In the genomic region with DNA sequence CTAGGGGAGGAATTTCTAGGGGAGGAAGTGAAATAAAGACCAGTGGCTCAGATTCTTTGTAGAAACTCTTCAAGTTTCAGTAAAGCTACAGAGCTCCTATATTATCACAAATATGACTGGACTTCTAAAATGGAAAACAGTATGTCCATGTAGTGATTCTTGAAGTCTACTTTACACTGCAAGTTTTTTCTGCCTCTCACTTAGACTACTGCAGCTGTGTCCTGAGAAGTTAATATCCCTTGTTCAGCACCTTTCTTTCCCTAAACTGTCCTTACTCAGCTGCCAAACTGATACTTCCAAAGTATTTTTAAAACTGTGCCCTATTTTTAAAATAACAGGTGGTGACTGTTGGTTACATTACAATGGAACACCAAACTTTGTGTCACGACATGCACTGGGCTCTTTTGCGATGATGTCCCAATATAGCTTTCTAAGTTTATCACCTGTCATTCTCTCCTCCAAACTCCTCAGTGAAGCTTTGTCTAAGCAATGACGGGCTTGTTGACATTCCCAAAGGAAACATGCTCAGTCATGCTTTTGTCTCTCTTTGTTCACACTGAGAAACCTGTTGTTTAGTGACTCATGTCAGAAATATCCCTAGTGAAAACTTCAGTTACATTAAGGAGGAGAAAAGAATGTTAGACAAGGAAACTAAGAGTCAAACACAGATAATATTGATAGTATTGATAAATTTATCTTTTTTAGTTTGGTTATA, we compare ENCODE assay signal across 13 cellular contexts.
DNase-seq lines count a peak whose midpoint lies in the region; ATAC-seq, FAIRE-seq and TF ChIP-seq lines count a peak whose summit lies in the region.
"Had no signal": no experiment of that assay in that cellular context is flagged by ENCODE, and none has a peak within 500 bp of the region (broad histone marks: within the 10 kb centered on the region; RNA-seq: fewer than 3 reads in every experiment).

No MANE protein-coding gene starts in this region.

- TF ChIP-seq CTCF in fibroblast of mammary gland (conservative IDR thresholded peaks at IDR 0.05; ENCODE audit: control insufficient read depth, insufficient read depth, low read depth, low read length), result no peak

- no peak overlapping the region for H3K4me3 ChIP-seq in fibroblast of mammary gland (ENCODE audit: control insufficient read depth, low read depth, low read length)

- ATAC-seq in GM19467 (IDR thresholded peaks at IDR 0.05; ENCODE audit: unreplicated experiment) (no peak), GM19351 (IDR thresholded peaks at IDR 0.05; ENCODE audit: unreplicated experiment) (no peak)
- ATAC-seq: right cardiac atrium had no signal

- DNase-seq in DMS153 (lab: John Stamatoyannopoulos, UW) (peak; percentile 57), DMS153 treated with DMSO at 0.1 percent for 48 hours (lab: John Stamatoyannopoulos, UW; ENCODE audit: unreplicated experiment) (no peak), NCI-H510A treated with DMSO at 0.1 percent for 48 hours (lab: John Stamatoyannopoulos, UW) (peak; percentile 33), fibroblast of mammary gland (ENCODE audit: low read depth) (peak; percentile 2), renal cortical epithelial cell (ENCODE audit: low read depth) (peak; percentile 96), frontal cortex (ENCODE audit: low spot score in 2 of 2) (no peak)
- DNase-seq: 8988T; kidney; NCI-H1092 treated with DMSO at 0.1 percent for 48 hours; right cardiac atrium; stimulated activated CD8-positive, alpha-beta memory T cell treated with anti-CD3 and anti-CD28 coated beads, Interleukin-4, amount 100 ng/mL, for 48 hours had no signal

- no peak for FAIRE-seq in frontal cortex (lab: Jason Lieb, UNC)
- FAIRE-seq: kidney had no signal

Comparison
In these comparisons a context has a peak if more than half of its experiments do, and no peak if none do; other contexts are left out.
1. DNase-seq: peak in DMS153 (single experiment), NCI-H510A treated with DMSO at 0.1 percent for 48 hours (single experiment), fibroblast of mammary gland (single experiment) and renal cortical epithelial cell (single experiment); none in DMS153 treated with DMSO at 0.1 percent for 48 hours (single experiment) and frontal cortex (0 of 2).